In the genomic region with DNA sequence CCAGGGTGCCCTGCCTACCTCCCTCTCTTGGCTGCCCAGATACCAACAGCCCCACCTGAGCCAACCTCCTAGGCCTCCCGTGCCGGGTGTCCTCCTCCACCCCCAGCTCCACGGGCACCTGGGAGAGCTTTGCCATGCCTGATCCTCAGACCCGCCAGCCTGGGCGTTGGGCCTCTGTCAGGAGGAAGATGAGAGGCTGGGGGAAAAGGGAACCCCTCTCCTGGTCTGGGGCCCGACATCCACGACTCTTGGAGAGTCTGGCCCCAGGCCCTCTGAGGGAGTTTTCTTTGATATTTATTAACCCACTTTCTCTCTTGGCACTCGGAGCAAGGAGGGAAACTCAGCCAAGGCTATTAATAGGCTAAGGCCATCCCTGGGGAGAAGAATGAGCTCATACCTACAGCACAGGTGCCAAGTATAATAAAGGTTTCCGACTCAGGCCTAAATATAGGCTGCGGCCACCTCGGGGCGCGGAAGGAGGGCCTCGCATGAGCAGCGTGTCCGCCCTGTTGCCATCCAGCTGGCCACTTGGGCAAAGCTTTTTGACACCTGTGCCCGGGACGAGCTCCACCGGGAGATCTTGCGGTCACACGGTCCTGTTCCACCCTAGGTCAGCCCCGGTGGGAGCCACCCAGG, we compare ENCODE assay signal across 1 cellular context.
TF ChIP-seq lines count a peak whose summit lies in the region.

No MANE protein-coding gene starts in this region.

TF ChIP-seq in HepG2, 621 proteins besides CTCF, POLR2A, EP300 and RAD21:
- TF ChIP-seq ZNF574 (CRISPR knock-in tag; IDR thresholded peaks at IDR 0.05) (no peak), NFKB2 (CRISPR knock-in tag; IDR thresholded peaks at IDR 0.05; ENCODE audit: borderline replicate concordance) (no peak), RFXAP (CRISPR knock-in tag; IDR thresholded peaks at IDR 0.05; ENCODE audit: borderline replicate concordance) (no peak), KAT7 (CRISPR knock-in tag; IDR thresholded peaks at IDR 0.05; ENCODE audit: borderline replicate concordance) (no peak), HMGXB4 (CRISPR knock-in tag; IDR thresholded peaks at IDR 0.05; ENCODE audit: borderline replicate concordance in 1 of 2, low read depth in 1 of 2) (no peak)
- TF ChIP-seq, protein P1, sequence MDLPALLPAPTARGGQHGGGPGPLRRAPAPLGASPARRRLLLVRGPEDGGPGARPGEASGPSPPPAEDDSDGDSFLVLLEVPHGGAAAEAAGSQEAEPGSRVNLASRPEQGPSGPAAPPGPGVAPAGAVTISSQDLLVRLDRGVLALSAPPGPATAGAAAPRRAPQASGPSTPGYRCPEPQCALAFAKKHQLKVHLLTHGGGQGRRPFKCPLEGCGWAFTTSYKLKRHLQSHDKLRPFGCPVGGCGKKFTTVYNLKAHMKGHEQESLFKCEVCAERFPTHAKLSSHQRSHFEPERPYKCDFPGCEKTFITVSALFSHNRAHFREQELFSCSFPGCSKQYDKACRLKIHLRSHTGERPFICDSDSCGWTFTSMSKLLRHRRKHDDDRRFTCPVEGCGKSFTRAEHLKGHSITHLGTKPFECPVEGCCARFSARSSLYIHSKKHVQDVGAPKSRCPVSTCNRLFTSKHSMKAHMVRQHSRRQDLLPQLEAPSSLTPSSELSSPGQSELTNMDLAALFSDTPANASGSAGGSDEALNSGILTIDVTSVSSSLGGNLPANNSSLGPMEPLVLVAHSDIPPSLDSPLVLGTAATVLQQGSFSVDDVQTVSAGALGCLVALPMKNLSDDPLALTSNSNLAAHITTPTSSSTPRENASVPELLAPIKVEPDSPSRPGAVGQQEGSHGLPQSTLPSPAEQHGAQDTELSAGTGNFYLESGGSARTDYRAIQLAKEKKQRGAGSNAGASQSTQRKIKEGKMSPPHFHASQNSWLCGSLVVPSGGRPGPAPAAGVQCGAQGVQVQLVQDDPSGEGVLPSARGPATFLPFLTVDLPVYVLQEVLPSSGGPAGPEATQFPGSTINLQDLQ (CRISPR knock-in tag; IDR thresholded peaks at IDR 0.05), result no peak
- TF ChIP-seq, protein P2, sequence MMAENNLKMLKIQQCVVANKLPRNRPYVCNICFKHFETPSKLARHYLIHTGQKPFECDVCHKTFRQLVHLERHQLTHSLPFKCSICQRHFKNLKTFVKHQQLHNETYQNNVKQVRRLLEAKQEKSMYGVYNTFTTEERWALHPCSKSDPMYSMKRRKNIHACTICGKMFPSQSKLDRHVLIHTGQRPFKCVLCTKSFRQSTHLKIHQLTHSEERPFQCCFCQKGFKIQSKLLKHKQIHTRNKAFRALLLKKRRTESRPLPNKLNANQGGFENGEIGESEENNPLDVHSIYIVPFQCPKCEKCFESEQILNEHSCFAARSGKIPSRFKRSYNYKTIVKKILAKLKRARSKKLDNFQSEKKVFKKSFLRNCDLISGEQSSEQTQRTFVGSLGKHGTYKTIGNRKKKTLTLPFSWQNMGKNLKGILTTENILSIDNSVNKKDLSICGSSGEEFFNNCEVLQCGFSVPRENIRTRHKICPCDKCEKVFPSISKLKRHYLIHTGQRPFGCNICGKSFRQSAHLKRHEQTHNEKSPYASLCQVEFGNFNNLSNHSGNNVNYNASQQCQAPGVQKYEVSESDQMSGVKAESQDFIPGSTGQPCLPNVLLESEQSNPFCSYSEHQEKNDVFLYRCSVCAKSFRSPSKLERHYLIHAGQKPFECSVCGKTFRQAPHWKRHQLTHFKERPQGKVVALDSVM (CRISPR knock-in tag; IDR thresholded peaks at IDR 0.05), result no peak
